ENCODE assay signal across 1 cellular context in genomic region chr3:11591006-11591360, GRCh38.
TF ChIP-seq lines count a peak whose summit lies in the region.

No MANE protein-coding gene starts in this region.

TF ChIP-seq in H1, 55 proteins besides CTCF, POLR2A, EP300 and RAD21:
- no peak for TF ChIP-seq CHD2 (IDR thresholded peaks at IDR 0.05; ENCODE audit: low read length)
- no peak for TF ChIP-seq ATF3 (IDR thresholded peaks at IDR 0.05; ENCODE audit: insufficient read depth, low read depth, low read length)
- TF ChIP-seq NRF1 (IDR thresholded peaks at IDR 0.05; ENCODE audit: low read depth, low read length), result no peak
- no peak for TF ChIP-seq CTBP2 (IDR thresholded peaks at IDR 0.05; ENCODE audit: borderline replicate concordance, insufficient read depth, insufficient read length, low read length)
